In genomic region chr11:47177229-47177845, GRCh38 we compare ENCODE assay signal across 8 cellular contexts. TPM values are rescaled to one million over a fixed set of nuclear protein-coding genes. Genes with fewer than 3 reads are reported as not detected.
DNase-seq lines count a peak whose midpoint lies in the region; ATAC-seq and TF ChIP-seq lines count a peak whose summit lies in the region.

No MANE protein-coding gene starts in this region.

- WGBS in lower leg skin, 2 donors: 0 to 2% methylated on average over 9 to 21 of the region's 21 CpGs

- ATAC-seq in GM18519 (IDR thresholded peaks at IDR 0.05; ENCODE audit: low FRiP score, unreplicated experiment) (peak; percentile 31), HG03095 (IDR thresholded peaks at IDR 0.05; ENCODE audit: unreplicated experiment) (peak; percentile 45)

- DNase-seq in AG09309 (ENCODE audit: low read depth) (peak; percentile 50), NCI-H2227 treated with DMSO at 0.1 percent for 48 hours (lab: John Stamatoyannopoulos, UW) (peak; percentile 79), dermis microvascular lymphatic vessel endothelial cell (ENCODE audit: low read depth in 2 of 2) (peak; percentile 73 to 86), lower leg skin (ENCODE audit: low spot score in 2 of 2) (peak in 1 of 2 donors; percentile 83)
- peak; percentile 67 for DNase-seq in activated CD4-positive, CD25-positive, alpha-beta regulatory T cell treated with anti-CD3 and anti-CD28 coated beads, Interleukin-2, amount 50 U/mL, for 16 hours (ENCODE audit: low read depth, low spot score)
- peak; percentile 51 to 67 (median 62) for DNase-seq in stimulated activated CD4-positive, alpha-beta T cell treated with anti-CD3 and anti-CD28 coated beads, TNF-alpha, amount 100 ng/mL, for 48 hours (ENCODE audit: low read depth in 3 of 3)

- intact Hi-C loops in lower leg skin (cut with DNase I; ENCODE audit: low total_unique reads): no loop called here

- no peak for TF ChIP-seq POLR2A in lower leg skin (IDR thresholded peaks at IDR 0.05)

- peak overlapping the region; percentile 75 for H3K4me3 ChIP-seq in AG09309 (ENCODE audit: control insufficient read depth, low read depth, low read length)
- H3K4me3 ChIP-seq in lower leg skin (ENCODE audit: low read depth, poor library complexity, severe bottlenecking): peak overlapping the region; percentile 34

- TF ChIP-seq CTCF in AG09309 (IDR thresholded peaks at IDR 0.05; ENCODE audit: control insufficient read depth, insufficient read depth, low read depth, low read length, missing control alignments) (peak; percentile 71), lower leg skin (IDR thresholded peaks at IDR 0.05) (peak in 1 of 3 donors; percentile 43)

RNA-seq across cellular contexts. Expression of gene ARFGAP2, which starts 0.7 kb away (rescaled TPM):
- 73.6 and 94.6 TPM in 2 replicates for total RNA-seq in dermis microvascular lymphatic vessel endothelial cell
- 100 to 1,000 TPM; 105 to 239 (median 157) TPM for total RNA-seq in lower leg skin

RNA-seq across cellular contexts. Expression of gene PACSIN3, which starts 8.9 kb away (rescaled TPM):
- total RNA-seq in dermis microvascular lymphatic vessel endothelial cell: 16.2 and 21.4 TPM in 2 replicates
- 10 to 100 TPM; 47.7 to 73.5 (median 58.4) TPM for total RNA-seq in lower leg skin

RNA-seq across cellular contexts. Expression of gene DDB2, which starts 37.4 kb away (rescaled TPM):
- 39.7 and 61.1 TPM in 2 replicates for total RNA-seq in dermis microvascular lymphatic vessel endothelial cell
- 10 to 100 TPM; 53.2 to 85.7 (median 66.0) TPM for total RNA-seq in lower leg skin
